13 cellular contexts compared by ENCODE assay signal in genomic region chr6:89022747-89023289, GRCh38. TPM values are rescaled to one million over a fixed set of nuclear protein-coding genes. Genes with fewer than 3 reads are reported as not detected.
A peak's percentile ranks its signal among the peaks of the same experiment; 100 is the strongest.
DNase-seq lines count a peak whose midpoint lies in the region; ATAC-seq and TF ChIP-seq lines count a peak whose summit lies in the region.
"Had no signal": no experiment of that assay in that cellular context is flagged by ENCODE, and none has a peak within 500 bp of the region (broad histone marks: within the 10 kb centered on the region; RNA-seq: fewer than 3 reads in every experiment).

No MANE protein-coding gene starts in this region.

- no peaks in the 10 kb centered on the region for H3K9me3 ChIP-seq in left ventricle myocardium inferior (replicated peaks)
- no peaks in the 10 kb centered on the region for H3K9me3 ChIP-seq in uterus

- DNase-seq in left ventricle myocardium inferior: no peak
- DNase-seq in Right ventricle myocardium inferior (ENCODE audit: missing footprints): no peak
- peak; percentile 55 for DNase-seq in epithelial cell of esophagus (ENCODE audit: low read depth)
- no peak for DNase-seq in mesothelial cell of epicardium (ENCODE audit: low spot score in 2 of 2, unreplicated experiment in 2 of 2)
- no peak for DNase-seq in uterus
- no peak for DNase-seq in NCI-H345 (lab: John Stamatoyannopoulos, UW)
- DNase-seq in activated naive CD4-positive, alpha-beta T cell treated with anti-CD3 and anti-CD28 coated beads, Interleukin-2, amount 50 U/mL, for 16 hours: no peak
- DNase-seq in GF-D8 (lab: John Stamatoyannopoulos, UW): no peak
- DNase-seq: AML-193; effector memory CD8-positive, alpha-beta T cell; small intestine had no signal

- peak overlapping the region; percentile 82 for H3K27ac ChIP-seq in left ventricle myocardium inferior (replicated peaks)
- peak overlapping the region; percentile 7 to 64 for H3K27ac ChIP-seq in uterus

- H3K4me1 ChIP-seq in left ventricle myocardium inferior (peaks cover 49% of the 10 kb centered on the region), uterus (no peaks in the 10 kb centered on the region)

- H3K4me3 ChIP-seq in left ventricle myocardium inferior: no peak overlapping the region
- H3K4me3 ChIP-seq in epithelial cell of esophagus (ENCODE audit: low read length): no peak overlapping the region
- H3K4me3 ChIP-seq in uterus: no peak overlapping the region

- TF ChIP-seq POLR2A in uterus (IDR thresholded peaks at IDR 0.05): no peak

- peak overlapping the region; percentile 16 for H3K27ac Mint-ChIP-seq in mesothelial cell of epicardium
- H3K27ac Mint-ChIP-seq: effector memory CD8-positive, alpha-beta T cell had no signal

- no peak overlapping the region for H3K4me3 Mint-ChIP-seq in mesothelial cell of epicardium
- H3K4me3 Mint-ChIP-seq: effector memory CD8-positive, alpha-beta T cell; WTC11 had no signal

- H3K36me3 Mint-ChIP-seq in mesothelial cell of epicardium: no peaks in the 10 kb centered on the region
- H3K36me3 Mint-ChIP-seq: WTC11 had no signal

- H3K36me3 ChIP-seq in left ventricle myocardium inferior: no peaks in the 10 kb centered on the region
- H3K36me3 ChIP-seq in uterus: no peaks in the 10 kb centered on the region

- H3K9me3 Mint-ChIP-seq in mesothelial cell of epicardium: no peaks in the 10 kb centered on the region
- H3K9me3 Mint-ChIP-seq: effector memory CD8-positive, alpha-beta T cell; WTC11 had no signal

- intact Hi-C loops in left ventricle myocardium inferior (cut with micrococcal nuclease) (no loop called here), Right ventricle myocardium inferior (cut with DNase I) (loop anchor here (5.0 kb wide), 1 partner anchor 59 kb away; the partner anchor contains the start of gene PNRC1), uterus (cut with DNase I; ENCODE audit: low total_unique reads) (no loop called here)

- no peak for TF ChIP-seq CTCF in left ventricle myocardium inferior (IDR thresholded peaks at IDR 0.05; ENCODE audit: borderline replicate concordance)
- TF ChIP-seq CTCF in epithelial cell of esophagus (IDR thresholded peaks at IDR 0.05; ENCODE audit: insufficient read depth, low read depth, low read length, missing control alignments): no peak
- TF ChIP-seq CTCF in mesothelial cell of epicardium (IDR thresholded peaks at IDR 0.05; ENCODE audit: unreplicated experiment): no peak
- TF ChIP-seq CTCF in uterus (IDR thresholded peaks at IDR 0.05): no peak

- H3K27me3 ChIP-seq in left ventricle myocardium inferior (ENCODE audit: low read depth) (no peaks in the 10 kb centered on the region), uterus (no peaks in the 10 kb centered on the region)

- no peaks in the 10 kb centered on the region for H3K27me3 Mint-ChIP-seq in mesothelial cell of epicardium (ENCODE audit: low read depth)
- H3K27me3 Mint-ChIP-seq: effector memory CD8-positive, alpha-beta T cell had no signal

- no peak for ATAC-seq in Right ventricle myocardium inferior
- ATAC-seq: effector memory CD8-positive, alpha-beta T cell; Panc1; WTC11 had no signal

- H3K4me1 Mint-ChIP-seq in mesothelial cell of epicardium: peaks cover 25% of the 10 kb centered on the region

RNA-seq across cellular contexts. Expression of gene PNRC1, which starts 57.7 kb away (rescaled TPM):
- 180 TPM for total RNA-seq in left ventricle myocardium inferior
- 139 TPM for total RNA-seq in Right ventricle myocardium inferior
- total RNA-seq in mesothelial cell of epicardium: 184 to 206 TPM (median 190 TPM) in 3 replicates
- total RNA-seq in uterus: 100 to 1,000 TPM; 114 to 340 (median 203) TPM

RNA-seq across cellular contexts. Expression of gene RNGTT, which starts 59.4 kb away (rescaled TPM):
- 9.1 TPM for total RNA-seq in left ventricle myocardium inferior
- 7.0 TPM for total RNA-seq in Right ventricle myocardium inferior
- 15.6 to 16.5 TPM (median 16.0 TPM) in 3 replicates for total RNA-seq in mesothelial cell of epicardium
- 10 to 100 TPM in 3 of 4 donors, 1 to 10 TPM in 1; 7.4 to 45.7 (median 16.1) TPM for total RNA-seq in uterus
